In genomic region chr10:24751716-24752115, GRCh38 we compare ENCODE assay signal across 28 cellular contexts.
"Had no signal": no experiment of that assay in that cellular context is flagged by ENCODE, and none has a peak within 500 bp of the region (broad histone marks: within the 10 kb centered on the region; RNA-seq: fewer than 3 reads in every experiment).

No MANE protein-coding gene starts in this region.

- H3K9me3 ChIP-seq: colonic mucosa had no signal

- H3K4me3 ChIP-seq: colonic mucosa, dorsolateral prefrontal cortex had no signal

- FAIRE-seq: astrocyte, frontal cortex had no signal

- DNase-seq: activated B cell treated with CpG ODN at 0.5 μM for 24 hours; activated CD4-positive, alpha-beta T cell treated with anti-CD3 and anti-CD28 coated beads for 48 hours; activated CD4-positive, alpha-beta T cell treated with anti-CD3 and anti-CD28 coated beads, Interleukin-2, amount 50 U/mL, for 1 hour; activated CD4-positive, alpha-beta T cell treated with anti-CD3 and anti-CD28 coated beads, Interleukin-2, amount 50 U/mL, for 48 hours; activated CD8-positive, alpha-beta memory T cell treated with anti-CD3 and anti-CD28 coated beads for 24 hours; activated CD8-positive, alpha-beta T cell treated with anti-CD3 and anti-CD28 coated beads for 36 hours; activated effector memory CD4-positive, alpha-beta T cell treated with Interleukin-2 at 50 U/mL for 16 hours; activated naive CD4-positive, alpha-beta T cell treated with anti-CD3 and anti-CD28 coated beads for 36 hours; activated naive CD8-positive, alpha-beta T cell treated with anti-CD3 and anti-CD28 coated beads, Interleukin-2, amount 10 ng/mL, durations not matched to agents 7 days and 5 days; activated T-cell treated with anti-CD3 and anti-CD28 coated beads, Interleukin-2, amount 50 U/mL, for 4 hours; anterior cingulate cortex; brain microvascular endothelial cell; caudate nucleus; colonic mucosa; dorsolateral prefrontal cortex; effector memory CD4-positive, alpha-beta T cell; endodermal cell; foreskin fibroblast; head of caudate nucleus; T-helper 1 cell; T-helper 17 cell; T1000; WERI-Rb-1 had no signal

- H3K4me1 ChIP-seq: colonic mucosa had no signal

- H3K27me3 ChIP-seq: brain microvascular endothelial cell, colonic mucosa, dorsolateral prefrontal cortex had no signal

- H3K27ac ChIP-seq: brain microvascular endothelial cell, colonic mucosa, dorsolateral prefrontal cortex, WERI-Rb-1 had no signal

- H3K36me3 ChIP-seq: brain microvascular endothelial cell, colonic mucosa, WERI-Rb-1 had no signal

- ATAC-seq: activated CD4-positive, CD25-positive, alpha-beta regulatory T cell treated with anti-CD3 and anti-CD28 coated beads, Interleukin-2, amount 50 U/mL, for 24 hours; activated CD8-positive, alpha-beta T cell treated with anti-CD3 and anti-CD28 coated beads for 36 hours; activated T-cell treated with anti-CD3 and anti-CD28 coated beads, Interleukin-2, amount 50 U/mL, for 4 hours; activated T-helper 17 cell treated with anti-CD3 and anti-CD28 coated beads, Interleukin-2, amount 50 U/mL, for 72 hours; esophagus mucosa; T-helper 17 cell had no signal
